8 cellular contexts compared by ENCODE assay signal in the genomic region with DNA sequence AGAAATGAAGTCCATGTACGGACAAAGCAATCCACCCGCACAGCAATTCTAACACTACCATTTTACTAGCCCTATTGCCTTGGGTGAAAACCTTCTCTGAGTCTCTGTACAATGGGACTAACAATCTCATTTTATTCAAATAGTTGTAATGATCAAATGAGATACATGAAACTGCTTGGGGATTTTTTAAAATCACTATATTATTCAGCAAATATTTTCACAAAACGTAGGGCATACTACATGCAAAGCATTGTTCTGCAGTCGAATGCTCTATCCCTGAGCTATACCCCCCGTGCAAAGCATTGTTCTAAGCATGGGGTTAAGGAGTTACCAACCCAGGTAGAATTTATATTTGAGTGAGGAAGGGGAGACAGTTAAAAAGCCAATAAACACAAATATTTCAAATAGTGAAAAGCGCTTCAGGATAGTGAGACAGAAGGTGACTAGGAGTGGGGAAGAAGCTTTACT. TPM values are rescaled to one million over a fixed set of nuclear protein-coding genes. Genes with fewer than 3 reads are reported as not detected.
DNase-seq lines count a peak whose midpoint lies in the region; ATAC-seq and TF ChIP-seq lines count a peak whose summit lies in the region.

No MANE protein-coding gene starts in this region.

- peak overlapping the region; percentile 42 to 68 (median 61) for H3K4me3 ChIP-seq in upper lobe of left lung

- no peaks in the 10 kb centered on the region for H3K27me3 ChIP-seq in layer of hippocampus (ENCODE audit: control insufficient read depth, insufficient read depth, low read length)
- H3K27me3 ChIP-seq in upper lobe of left lung, result no peaks in the 10 kb centered on the region

- CTCF ChIA-PET in activated CD4-positive, alpha-beta memory T cell treated with anti-CD3 and anti-CD28 coated beads, Interleukin-2, amount 10 ng/mL, durations not matched to agents 7 days and 5 days (lab: Charles Lee), result interaction anchor here (0.7 to 1.0 kb wide), 4 partner anchors 14 to 131 kb away, joined by 3 to 5 read pairs (median 3); partner anchors contain the start of gene ATP5MC2

- H3K9me3 Mint-ChIP-seq in activated CD4-positive, alpha-beta memory T cell treated with anti-CD3 and anti-CD28 coated beads, Interleukin-2, amount 10 ng/mL, durations not matched to agents 7 days and 5 days, result no peaks in the 10 kb centered on the region

- ATAC-seq in HG02588 (IDR thresholded peaks at IDR 0.05; ENCODE audit: unreplicated experiment) (peak; percentile 3), upper lobe of left lung (ENCODE audit: low FRiP score in 2 of 2) (no peak), HG02938 (IDR thresholded peaks at IDR 0.05; ENCODE audit: unreplicated experiment) (no peak)

- POLR2A ChIA-PET in activated CD4-positive, alpha-beta memory T cell treated with anti-CD3 and anti-CD28 coated beads, Interleukin-2, amount 10 ng/mL, durations not matched to agents 7 days and 5 days (lab: Charles Lee), result interaction anchor here (0.6 to 5.7 kb wide), 4 partner anchors 9 to 89 kb away, joined by 3 to 34 read pairs (median 6); partner anchors contain the start of gene ATP5MC2

- no peaks in the 10 kb centered on the region for H3K36me3 ChIP-seq in upper lobe of left lung

- WGBS in upper lobe of left lung, 2 donors, result 21 to 22% methylated on average over 6 of the region's 6 CpGs

- H3K9me3 ChIP-seq in upper lobe of left lung, result no peaks in the 10 kb centered on the region

- peak overlapping the region; percentile 87 for H3K27ac Mint-ChIP-seq in activated CD4-positive, alpha-beta memory T cell treated with anti-CD3 and anti-CD28 coated beads, Interleukin-2, amount 10 ng/mL, durations not matched to agents 7 days and 5 days

- H3K27ac ChIP-seq in layer of hippocampus (ENCODE audit: low read depth, low read length) (peak overlapping the region; percentile 97), upper lobe of left lung (peak overlapping the region; percentile 87 to 98 (median 94))

- TF ChIP-seq CTCF in GM13977 (IDR thresholded peaks at IDR 0.05; ENCODE audit: extremely low read depth, insufficient read depth, missing control alignments), result no peak
- TF ChIP-seq CTCF in upper lobe of left lung (IDR thresholded peaks at IDR 0.05), result no peak
- TF ChIP-seq CTCF in GM10266 (IDR thresholded peaks at IDR 0.05; ENCODE audit: control insufficient read depth, insufficient read depth, low read depth, missing control alignments), result no peak

- peaks cover 6% of the 10 kb centered on the region for H3K36me3 Mint-ChIP-seq in activated CD4-positive, alpha-beta memory T cell treated with anti-CD3 and anti-CD28 coated beads, Interleukin-2, amount 10 ng/mL, durations not matched to agents 7 days and 5 days (ENCODE audit: low read depth)

- no peak for TF ChIP-seq EP300 in upper lobe of left lung (IDR thresholded peaks at IDR 0.05)

- peak overlapping the region; percentile 99 for H3K4me3 Mint-ChIP-seq in activated CD4-positive, alpha-beta memory T cell treated with anti-CD3 and anti-CD28 coated beads, Interleukin-2, amount 10 ng/mL, durations not matched to agents 7 days and 5 days

- peaks cover 38% of the 10 kb centered on the region for H3K4me1 Mint-ChIP-seq in activated CD4-positive, alpha-beta memory T cell treated with anti-CD3 and anti-CD28 coated beads, Interleukin-2, amount 10 ng/mL, durations not matched to agents 7 days and 5 days

- DNase-seq in GM13977 (ENCODE audit: low spot score) (peak; percentile 32), upper lobe of left lung (no peak), islet precursor cell (no peak), GM10266 (ENCODE audit: extremely low spot score) (no peak)
- no peak for DNase-seq in activated CD4-positive, alpha-beta memory T cell treated with anti-CD3 and anti-CD28 coated beads, Interleukin-2, amount 10 ng/mL, durations not matched to agents 7 days and 5 days

- TF ChIP-seq POLR2A in upper lobe of left lung (IDR thresholded peaks at IDR 0.05), result no peak

- peaks cover 5% of the 10 kb centered on the region for H3K27me3 Mint-ChIP-seq in activated CD4-positive, alpha-beta memory T cell treated with anti-CD3 and anti-CD28 coated beads, Interleukin-2, amount 10 ng/mL, durations not matched to agents 7 days and 5 days

- in situ Hi-C loops in GM13977 (cut with MboI; ENCODE audit: low pct_unique_long_range_greater_than_20kb, low sequenced_read_pairs, unreplicated experiment), result no loop called here

- H3K4me1 ChIP-seq in upper lobe of left lung, result peaks cover 26 to 46% (median 36%) of the 10 kb centered on the region in 4 donors

RNA-seq across cellular contexts. Expression of gene ATF7, which starts 0.6 kb away (rescaled TPM):
- 10 to 100 TPM; 21.4 to 24.0 TPM for total RNA-seq in activated CD4-positive, alpha-beta memory T cell treated with anti-CD3 and anti-CD28 coated beads, Interleukin-2, amount 10 ng/mL, durations not matched to agents 7 days and 5 days
- total RNA-seq in upper lobe of left lung, result 10 to 100 TPM; 23.4 to 48.9 (median 41.2) TPM

RNA-seq across cellular contexts. Expression of gene ATP5MC2, which starts 49.1 kb away (rescaled TPM):
- total RNA-seq in activated CD4-positive, alpha-beta memory T cell treated with anti-CD3 and anti-CD28 coated beads, Interleukin-2, amount 10 ng/mL, durations not matched to agents 7 days and 5 days, result 100 to 1,000 TPM; 341 to 347 TPM
- 100 to 1,000 TPM; 140 to 273 (median 206) TPM for total RNA-seq in upper lobe of left lung
